Comparison of ENCODE assay signal across 7 cellular contexts in the genomic region with DNA sequence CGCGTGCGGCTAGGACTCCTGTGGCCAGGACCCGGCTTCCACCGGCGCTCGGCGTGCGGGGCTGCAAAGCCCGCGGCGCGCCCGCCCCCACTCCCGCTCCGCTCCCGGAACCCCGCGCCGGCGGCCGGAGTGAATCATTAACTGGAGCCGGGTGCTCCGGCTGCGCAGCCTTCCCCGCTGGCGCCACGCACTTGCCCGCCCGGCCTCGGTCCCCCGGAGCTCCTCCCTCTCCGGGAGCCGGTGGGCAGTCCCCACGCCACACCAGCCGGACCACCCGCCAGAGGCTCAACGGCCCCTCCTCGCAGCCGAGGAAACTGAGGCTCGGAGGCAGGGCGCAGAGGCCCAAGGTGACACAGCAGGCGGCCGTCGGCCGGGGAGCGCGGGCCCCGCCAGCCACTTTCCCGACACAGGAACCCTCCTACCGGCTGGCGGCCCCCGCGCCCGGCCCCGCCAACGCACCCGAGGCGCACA. TPM values are rescaled to one million over a fixed set of nuclear protein-coding genes. Genes with fewer than 3 reads are reported as not detected.
DNase-seq lines count a peak whose midpoint lies in the region; TF ChIP-seq lines count a peak whose summit lies in the region.

No MANE protein-coding gene starts in this region.

- H3K79me2 ChIP-seq in GM23248 (ENCODE audit: insufficient read depth): peaks cover 92% of the 10 kb centered on the region

- TF ChIP-seq CTCF in GM13977 (IDR thresholded peaks at IDR 0.05; ENCODE audit: extremely low read depth, insufficient read depth, missing control alignments): no peak
- TF ChIP-seq CTCF in epithelial cell of proximal tubule (conservative IDR thresholded peaks at IDR 0.05; ENCODE audit: low read depth, low read length): no peak
- TF ChIP-seq CTCF in nephron progenitor cell (IDR thresholded peaks at IDR 0.05): no peak

- H3K4me3 Mint-ChIP-seq in nephron progenitor cell: peak overlapping the region; percentile 85

- H3K9me2 ChIP-seq in GM23248 (ENCODE audit: insufficient read depth): no peaks in the 10 kb centered on the region

- no peaks in the 10 kb centered on the region for H4K20me1 ChIP-seq in GM23248 (ENCODE audit: insufficient read depth)

- H3K9ac ChIP-seq in GM23248 (peak overlapping the region; percentile 98), NT2/D1 (ENCODE audit: insufficient read length, low read depth) (peak overlapping the region; percentile 94)

- peak overlapping the region; percentile 93 for H3K4me3 ChIP-seq in GM23248
- H3K4me3 ChIP-seq in NT2/D1 (ENCODE audit: insufficient read length, low read depth): peak overlapping the region; percentile 83
- peak overlapping the region; percentile 96 for H3K4me3 ChIP-seq in epithelial cell of proximal tubule (ENCODE audit: low read depth, low read length)

- no peak overlapping the region for H2AFZ ChIP-seq in GM23248

- H3K9me3 ChIP-seq in GM23248 (ENCODE audit: low read depth) (no peaks in the 10 kb centered on the region), NT2/D1 (ENCODE audit: insufficient read depth, low read length) (no peaks in the 10 kb centered on the region)

- peak overlapping the region; percentile 93 for H3K27ac ChIP-seq in GM23248

- DNase-seq in GM13977 (ENCODE audit: low spot score): peak; percentile 80
- peak; percentile 86 for DNase-seq in GM23248
- no peak for DNase-seq in NT2/D1 (ENCODE audit: low read depth, low spot score)
- no peak for DNase-seq in epithelial cell of proximal tubule (ENCODE audit: low read depth)
- peak; percentile 67 for DNase-seq in nephron progenitor cell
- DNase-seq in putamen (ENCODE audit: low spot score): no peak
- DNase-seq in NCI-H2196 (lab: John Stamatoyannopoulos, UW; ENCODE audit: unreplicated experiment): no peak

- no peak overlapping the region for H3K27ac Mint-ChIP-seq in nephron progenitor cell

- H3K4me1 Mint-ChIP-seq in nephron progenitor cell: peaks cover 86% of the 10 kb centered on the region

- peak overlapping the region; percentile 95 for H3K4me2 ChIP-seq in GM23248 (ENCODE audit: unreplicated experiment)

- H3K27me3 ChIP-seq in GM23248 (replicated peaks; ENCODE audit: insufficient read depth) (no peaks in the 10 kb centered on the region), NT2/D1 (ENCODE audit: insufficient read depth, insufficient read length) (no peaks in the 10 kb centered on the region)

- H3K9me3 Mint-ChIP-seq in nephron progenitor cell: no peaks in the 10 kb centered on the region

- H3K27me3 Mint-ChIP-seq in nephron progenitor cell (ENCODE audit: low read depth, poor library complexity): no peaks in the 10 kb centered on the region

- H3F3A ChIP-seq in GM23248 (ENCODE audit: insufficient read depth): peaks cover 48% of the 10 kb centered on the region

- no peaks in the 10 kb centered on the region for H3K36me3 ChIP-seq in GM23248 (ENCODE audit: low read depth)
- H3K36me3 ChIP-seq in NT2/D1 (ENCODE audit: insufficient read depth, insufficient read length, low read length): peaks cover 37% of the 10 kb centered on the region

- H3K4me1 ChIP-seq in GM23248 (ENCODE audit: insufficient read depth) (peaks cover 82% of the 10 kb centered on the region), NT2/D1 (ENCODE audit: insufficient read depth, insufficient read length) (peaks cover 61% of the 10 kb centered on the region)

- 1% methylated on average over 25 to 48 of the region's 59 CpGs for WGBS in GM23248 (ENCODE audit: low coverage in 1 of 2, low lambda C conversion rate in 2 of 2, missing lambda C conversion rate in 2 of 2), 2 experiments

- in situ Hi-C loops in GM13977 (cut with MboI; ENCODE audit: low pct_unique_long_range_greater_than_20kb, low sequenced_read_pairs, unreplicated experiment) (no loop called here), GM23248 (cut with MboI) (no loop called here)

- no peaks in the 10 kb centered on the region for H3K36me3 Mint-ChIP-seq in nephron progenitor cell (ENCODE audit: low read depth)

RNA-seq across cellular contexts. Expression of a gene that starts 0.6 kb away (rescaled TPM):
- total RNA-seq in GM23248 (2014; rRNA removed; shearing (Covaris generic)): 84.0 and 87.0 TPM in 2 replicates
- 52.9 and 56.1 TPM in 2 replicates for polyA plus RNA-seq in GM23248 (2016; fragmentation: Nextera tagmentation; extraction: Ambion mirVana)
- total RNA-seq in epithelial cell of proximal tubule: 125 and 136 TPM in 2 replicates

RNA-seq across cellular contexts. Expression of a gene that starts 32.1 kb away (rescaled TPM):
- not detected in 2 replicates for total RNA-seq in GM23248 (2014; rRNA removed; shearing (Covaris generic))
- not detected in 2 replicates for polyA plus RNA-seq in GM23248 (2016; fragmentation: Nextera tagmentation; extraction: Ambion mirVana)
- not detected in 2 replicates for total RNA-seq in epithelial cell of proximal tubule

RNA-seq across cellular contexts. Expression of a gene that starts 43.9 kb away (rescaled TPM):
- not detected in 2 replicates for total RNA-seq in GM23248 (2014; rRNA removed; shearing (Covaris generic))
- polyA plus RNA-seq in GM23248 (2016; fragmentation: Nextera tagmentation; extraction: Ambion mirVana): not detected in 2 replicates
- not detected in 2 replicates for total RNA-seq in epithelial cell of proximal tubule

Comparison
In these comparisons a context has a peak if more than half of its experiments do, and no peak if none do; other contexts are left out.
1. DNase-seq: peak in GM13977 (single experiment), GM23248 (single experiment) and nephron progenitor cell (single experiment); none in NT2/D1 (single experiment), epithelial cell of proximal tubule (single experiment), putamen (single experiment) and NCI-H2196 (single experiment).
2. Peak in every context shown above with its lines, with median percentiles within 50 percentile points of each other: H3K4me3 ChIP-seq.